Comparison of ENCODE assay signal across 33 cellular contexts in the genomic region with DNA sequence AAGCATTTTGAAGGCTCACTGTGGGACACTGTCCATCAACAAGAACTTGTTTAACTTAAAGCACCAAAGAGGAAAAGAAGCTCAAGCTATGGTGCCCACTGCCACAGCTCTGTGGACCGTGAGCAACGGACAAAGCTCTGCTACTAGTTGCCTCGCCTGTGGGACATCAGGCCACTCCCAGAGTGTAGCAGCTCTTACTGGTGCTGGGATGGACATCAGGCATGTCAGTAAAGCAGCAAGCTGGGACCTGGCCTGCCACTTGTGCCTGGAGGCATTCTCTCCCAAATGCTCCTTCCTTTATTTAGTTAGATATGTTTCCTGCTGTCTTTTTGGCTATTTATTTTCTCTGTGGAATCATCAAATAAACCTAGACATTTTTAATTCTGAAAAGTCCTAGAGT. TPM values are rescaled to one million over a fixed set of nuclear protein-coding genes. Genes with fewer than 3 reads are reported as not detected.
DNase-seq lines count a peak whose midpoint lies in the region; ATAC-seq, FAIRE-seq and TF ChIP-seq lines count a peak whose summit lies in the region.
"Had no signal": no experiment of that assay in that cellular context is flagged by ENCODE, and none has a peak within 500 bp of the region (broad histone marks: within the 10 kb centered on the region; RNA-seq: fewer than 3 reads in every experiment).

No MANE protein-coding gene starts in this region.

- CTCF ChIA-PET in WTC11 (lab: Charles Lee): interaction anchor here (0.7 to 1.7 kb wide), 4 partner anchors 130 to 1645 kb away, joined by 3 to 4 read pairs (median 4); no protein-coding TSS in a partner anchor

- peak overlapping the region; percentile 2 for H3K27ac ChIP-seq in keratinocyte (ENCODE audit: control insufficient read depth, insufficient read depth, low read length)
- H3K27ac ChIP-seq: 22Rv1, cardiac muscle cell, colonic mucosa, ovary, Peyer's patch, SJCRH30 had no signal

- peaks cover 20% of the 10 kb centered on the region for H3K4me1 ChIP-seq in keratinocyte (ENCODE audit: control insufficient read depth, extremely low read depth, insufficient read depth, low read length)
- H3K4me1 ChIP-seq: colonic mucosa, Peyer's patch, SJCRH30 had no signal

- H3K36me3 ChIP-seq in keratinocyte (ENCODE audit: control insufficient read depth in 2 of 2, extremely low read depth in 1 of 2, insufficient read depth in 2 of 2, low read length in 2 of 2): peaks cover 26 to 57% of the 10 kb centered on the region in 2 experiments
- H3K36me3 ChIP-seq: cardiac muscle cell, colonic mucosa, ovary, Peyer's patch, SJCRH30 had no signal

- no peak overlapping the region for H3K4me3 Mint-ChIP-seq in WTC11
- H3K4me3 Mint-ChIP-seq in stimulated activated memory B cell treated with anti-CD40 and anti-IgM and Interleukin-4, amounts not matched to agents 10 μg/mL and 1 μg/mL and 100 μg/mL, for 72 hours: no peak overlapping the region
- H3K4me3 Mint-ChIP-seq: activated CD4-positive, alpha-beta memory T cell treated with anti-CD3 and anti-CD28 coated beads, Interleukin-2, amount 10 ng/mL, durations not matched to agents 7 days and 5 days; activated naive CD8-positive, alpha-beta T cell treated with anti-CD3 and anti-CD28 coated beads for 36 hours; CD14-positive monocyte; effector memory CD8-positive, alpha-beta T cell; HFFc6; IgD-negative memory B cell; naive thymus-derived CD4-positive, alpha-beta T cell had no signal

- H3K4me2 ChIP-seq in keratinocyte (ENCODE audit: control insufficient read depth, extremely low read depth, insufficient read depth, low read depth, low read length): no peak overlapping the region

- peaks cover 15% of the 10 kb centered on the region for H3K4me1 Mint-ChIP-seq in WTC11
- H3K4me1 Mint-ChIP-seq in stimulated activated memory B cell treated with anti-CD40 and anti-IgM and Interleukin-4, amounts not matched to agents 10 μg/mL and 1 μg/mL and 100 μg/mL, for 72 hours: peaks cover 26% of the 10 kb centered on the region

- TF ChIP-seq CTCF in WTC11 (IDR thresholded peaks at IDR 0.05): no peak
- TF ChIP-seq CTCF in keratinocyte (optimal IDR thresholded peaks at IDR 0.05 in 1 of 3, IDR thresholded peaks at IDR 0.05 in 1 of 3, conservative IDR thresholded peaks at IDR 0.05 in 1 of 3; ENCODE audit: extremely low read depth in 1 of 3, insufficient read depth in 2 of 3, low read length in 3 of 3): no peak

- peaks cover 4% of the 10 kb centered on the region for H3K9me3 Mint-ChIP-seq in WTC11
- no peaks in the 10 kb centered on the region for H3K9me3 Mint-ChIP-seq in stimulated activated memory B cell treated with anti-CD40 and anti-IgM and Interleukin-4, amounts not matched to agents 10 μg/mL and 1 μg/mL and 100 μg/mL, for 72 hours
- H3K9me3 Mint-ChIP-seq: activated CD4-positive, alpha-beta memory T cell treated with anti-CD3 and anti-CD28 coated beads, Interleukin-2, amount 10 ng/mL, durations not matched to agents 7 days and 5 days; activated naive CD8-positive, alpha-beta T cell treated with anti-CD3 and anti-CD28 coated beads for 36 hours; CD14-positive monocyte; effector memory CD8-positive, alpha-beta T cell; HFFc6; IgD-negative memory B cell; naive thymus-derived CD4-positive, alpha-beta T cell had no signal

- ATAC-seq in WTC11 (peak; percentile 77), HG02981 (IDR thresholded peaks at IDR 0.05; ENCODE audit: unreplicated experiment) (no peak), HG03139 (IDR thresholded peaks at IDR 0.05; ENCODE audit: unreplicated experiment) (no peak)
- ATAC-seq in stimulated activated memory B cell treated with anti-CD40 and anti-IgM and Interleukin-4, amounts not matched to agents 10 μg/mL and 1 μg/mL and 100 μg/mL, for 72 hours: no peak
- ATAC-seq: activated CD4-positive, CD25-positive, alpha-beta regulatory T cell treated with anti-CD3 and anti-CD28 coated beads, Interleukin-2, amount 50 U/mL, for 24 hours; effector memory CD8-positive, alpha-beta T cell; naive thymus-derived CD4-positive, alpha-beta T cell had no signal

- FAIRE-seq in keratinocyte (lab: Jason Lieb, UNC): no peak
- FAIRE-seq: frontal cortex had no signal

- no peak overlapping the region for H3K27ac Mint-ChIP-seq in WTC11
- peak overlapping the region; percentile 22 for H3K27ac Mint-ChIP-seq in stimulated activated memory B cell treated with anti-CD40 and anti-IgM and Interleukin-4, amounts not matched to agents 10 μg/mL and 1 μg/mL and 100 μg/mL, for 72 hours
- H3K27ac Mint-ChIP-seq: activated CD4-positive, alpha-beta memory T cell treated with anti-CD3 and anti-CD28 coated beads, Interleukin-2, amount 10 ng/mL, durations not matched to agents 7 days and 5 days; activated naive CD8-positive, alpha-beta T cell treated with anti-CD3 and anti-CD28 coated beads for 36 hours; HFFc6; naive thymus-derived CD4-positive, alpha-beta T cell had no signal

- peak overlapping the region; percentile 20 for H3K9ac ChIP-seq in keratinocyte (ENCODE audit: control insufficient read depth, extremely low read depth, insufficient read depth, low read length)

- no peaks in the 10 kb centered on the region for H3K79me2 ChIP-seq in keratinocyte (ENCODE audit: control insufficient read depth, insufficient read depth, low read length)

- no peaks in the 10 kb centered on the region for H4K20me1 ChIP-seq in keratinocyte (ENCODE audit: control insufficient read depth, extremely low read depth, insufficient read depth, low read length)

- no peaks in the 10 kb centered on the region for H3K36me3 Mint-ChIP-seq in WTC11
- peaks cover 44% of the 10 kb centered on the region for H3K36me3 Mint-ChIP-seq in stimulated activated memory B cell treated with anti-CD40 and anti-IgM and Interleukin-4, amounts not matched to agents 10 μg/mL and 1 μg/mL and 100 μg/mL, for 72 hours

- H3K27me3 Mint-ChIP-seq in WTC11 (ENCODE audit: low read depth): no peaks in the 10 kb centered on the region
- no peaks in the 10 kb centered on the region for H3K27me3 Mint-ChIP-seq in stimulated activated memory B cell treated with anti-CD40 and anti-IgM and Interleukin-4, amounts not matched to agents 10 μg/mL and 1 μg/mL and 100 μg/mL, for 72 hours
- H3K27me3 Mint-ChIP-seq: activated CD4-positive, alpha-beta memory T cell treated with anti-CD3 and anti-CD28 coated beads, Interleukin-2, amount 10 ng/mL, durations not matched to agents 7 days and 5 days; activated naive CD8-positive, alpha-beta T cell treated with anti-CD3 and anti-CD28 coated beads for 36 hours; effector memory CD8-positive, alpha-beta T cell; IgD-negative memory B cell; naive thymus-derived CD4-positive, alpha-beta T cell had no signal

- dilution Hi-C loops in keratinocyte (cut with MboI; ENCODE audit: extremely low pct_ligation_motif_present, low sequenced_read_pairs): no loop called here

- no peak overlapping the region for H3K4me3 ChIP-seq in keratinocyte (ENCODE audit: control insufficient read depth in 2 of 3, extremely low read depth in 1 of 3, insufficient read depth in 2 of 3, low read depth in 1 of 3, low read length in 3 of 3)
- H3K4me3 ChIP-seq: cardiac muscle cell, colonic mucosa, ovary, Peyer's patch, SJCRH30 had no signal

- no peak overlapping the region for H2AFZ ChIP-seq in keratinocyte (ENCODE audit: control insufficient read depth, low read length)

- POLR2A ChIA-PET in WTC11 (lab: Charles Lee): no interaction called here

- H3K27me3 ChIP-seq in keratinocyte (ENCODE audit: control insufficient read depth, extremely low read depth, insufficient read depth, low read length): no peaks in the 10 kb centered on the region
- H3K27me3 ChIP-seq: cardiac muscle cell, colonic mucosa, ovary, Peyer's patch, SJCRH30 had no signal

- DNase-seq in NCI-H526 (lab: John Stamatoyannopoulos, UW) (peak; percentile 6 to 48), NCI-H526 treated with DMSO at 0.1 percent for 48 hours (lab: John Stamatoyannopoulos, UW) (no peak), WTC11 (ENCODE audit: low spot score) (peak; percentile 26), keratinocyte (ENCODE audit: low read depth, low spot score) (no peak), NCI-H1436 (lab: John Stamatoyannopoulos, UW) (no peak)
- DNase-seq: activated CD4-positive, alpha-beta memory T cell treated with anti-CD3 and anti-CD28 coated beads, Interleukin-2, amount 10 ng/mL, durations not matched to agents 7 days and 5 days; activated naive CD8-positive, alpha-beta T cell treated with anti-CD3 and anti-CD28 coated beads for 36 hours; aorta; Calu3; colonic mucosa; DMS79 treated with DMSO at 0.1 percent for 48 hours; effector memory CD8-positive, alpha-beta T cell; HFFc6; mesenchymal stem cell; naive thymus-derived CD4-positive, alpha-beta T cell; NCI-H1092 treated with DMSO at 0.1 percent for 48 hours; NCI-H187 treated with DMSO at 0.1 percent for 48 hours; NCI-H524; ovary; Peyer's patch; retina; substantia nigra; T-helper 1 cell had no signal

- no peaks in the 10 kb centered on the region for H3K9me1 ChIP-seq in keratinocyte (ENCODE audit: control insufficient read depth, extremely low read depth, insufficient read depth, low read length)

- H3K9me3 ChIP-seq in keratinocyte (ENCODE audit: control insufficient read depth, low read depth, low read length): no peaks in the 10 kb centered on the region
- H3K9me3 ChIP-seq: colonic mucosa, ovary, Peyer's patch, SJCRH30 had no signal

TF ChIP-seq in WTC11, 78 proteins besides CTCF, POLR2A, EP300 and RAD21 (continues in another document):
- TF ChIP-seq, protein P1, sequence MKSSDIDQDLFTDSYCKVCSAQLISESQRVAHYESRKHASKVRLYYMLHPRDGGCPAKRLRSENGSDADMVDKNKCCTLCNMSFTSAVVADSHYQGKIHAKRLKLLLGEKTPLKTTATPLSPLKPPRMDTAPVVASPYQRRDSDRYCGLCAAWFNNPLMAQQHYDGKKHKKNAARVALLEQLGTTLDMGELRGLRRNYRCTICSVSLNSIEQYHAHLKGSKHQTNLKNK (CRISPR knock-in tag; IDR thresholded peaks at IDR 0.05): no peak

RNA-seq across cellular contexts. Expression of a gene that starts 46.7 kb away (rescaled TPM):
- total RNA-seq in WTC11 (2021): 1.7 to 2.1 TPM (median 1.9 TPM) in 3 replicates
- 41.9 to 106 TPM (median 52.5 TPM) in 3 replicates for polyA plus RNA-seq in keratinocyte
- polyA plus RNA-seq in keratinocyte (2011; ENCODE audit: low read depth): 43.2 TPM
- 27.5 and 70.7 TPM in 2 replicates for polyA plus RNA-seq in keratinocyte (2011; cell fraction: cytosol; rRNA removed)
- 63.9 and 77.4 TPM in 2 replicates for polyA plus RNA-seq in keratinocyte (2011; cell fraction: nucleus; rRNA removed)
- 33.8 and 66.2 TPM in 2 replicates for polyA plus RNA-seq in keratinocyte (2012; ENCODE audit: low replicate concordance)
- 50.2 to 103 TPM (median 66.3 TPM) in 3 replicates for polyA minus RNA-seq in keratinocyte
- polyA minus RNA-seq in keratinocyte (2011; cell fraction: cytosol; rRNA and poly(A)+ RNA removed): 32.8 TPM
- polyA minus RNA-seq in keratinocyte (2011; cell fraction: nucleus; rRNA and poly(A)+ RNA removed): 62.8 and 110 TPM in 2 replicates

Comparison
In these comparisons a context has a peak if more than half of its experiments do, and no peak if none do; other contexts are left out.
1. DNase-seq: peak in NCI-H526 (2 of 2) and WTC11 (single experiment); none in NCI-H526 treated with DMSO at 0.1 percent for 48 hours (single experiment), keratinocyte (single experiment) and NCI-H1436 (single experiment).